In the genomic region with DNA sequence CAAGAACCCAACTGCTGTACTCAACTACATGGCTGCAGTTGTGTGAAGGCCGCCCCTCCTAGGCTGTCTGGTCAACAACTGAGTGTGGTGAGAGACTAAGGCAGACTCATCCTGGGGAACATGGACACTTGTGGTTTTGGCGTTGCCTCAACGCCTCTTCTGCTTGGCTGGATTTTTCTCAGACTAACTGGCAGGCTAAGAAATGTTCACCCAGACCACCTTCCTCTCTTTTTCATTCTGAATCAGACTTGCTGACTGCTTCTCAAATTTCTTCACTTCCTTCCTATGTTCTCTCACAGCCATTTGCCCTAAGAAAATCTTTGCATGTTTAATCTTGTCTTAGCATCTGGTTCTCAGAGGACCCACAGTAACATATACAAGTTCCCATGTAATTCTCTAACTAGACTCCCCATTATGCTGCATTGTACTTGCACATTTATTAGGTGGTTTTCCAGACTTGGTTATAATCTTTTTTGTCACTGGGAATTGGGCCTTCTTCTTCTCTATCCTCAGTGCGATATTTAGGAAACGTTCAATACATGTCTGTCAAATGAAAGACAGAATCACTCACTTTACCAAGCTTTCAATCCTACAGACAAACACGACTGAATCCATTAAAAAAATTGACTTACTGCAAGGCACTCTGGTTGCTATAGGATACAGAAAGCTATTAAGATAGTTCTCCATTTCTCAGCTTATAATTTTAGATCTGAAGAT, we compare ENCODE assay signal across 24 cellular contexts.
A peak's percentile ranks its signal among the peaks of the same experiment; 100 is the strongest.
DNase-seq lines count a peak whose midpoint lies in the region; ATAC-seq, FAIRE-seq and TF ChIP-seq lines count a peak whose summit lies in the region.
"Had no signal": no experiment of that assay in that cellular context is flagged by ENCODE, and none has a peak within 500 bp of the region (broad histone marks: within the 10 kb centered on the region; RNA-seq: fewer than 3 reads in every experiment).

No MANE protein-coding gene starts in this region.

- no peaks in the 10 kb centered on the region for H3K4me1 Mint-ChIP-seq in natural killer cell

- H2AFZ ChIP-seq in endothelial cell of umbilical vein (ENCODE audit: low read depth, low read length), result no peak overlapping the region

- H3K27me3 ChIP-seq in endothelial cell of umbilical vein (ENCODE audit: control insufficient read depth in 2 of 2, insufficient read depth in 2 of 2, low read length in 2 of 2) (no peaks in the 10 kb centered on the region), skeletal muscle satellite cell (ENCODE audit: control insufficient read depth, insufficient read depth, low read length) (no peaks in the 10 kb centered on the region)
- H3K27me3 ChIP-seq: adrenal gland had no signal

- no peaks in the 10 kb centered on the region for H4K20me1 ChIP-seq in endothelial cell of umbilical vein (replicated peaks; ENCODE audit: control insufficient read depth, extremely low read depth, insufficient read depth, low read length)

- H3K4me1 ChIP-seq in endothelial cell of umbilical vein (ENCODE audit: control insufficient read depth, extremely low read depth, insufficient read depth, low read length) (no peaks in the 10 kb centered on the region), skeletal muscle satellite cell (ENCODE audit: control insufficient read depth, insufficient read depth, low read length) (peaks cover 16% of the 10 kb centered on the region)
- H3K4me1 ChIP-seq: adrenal gland had no signal

- ATAC-seq in natural killer cell, result no peak
- ATAC-seq: A549 had no signal

- H3K4me3 Mint-ChIP-seq in natural killer cell, result no peak overlapping the region
- H3K4me3 Mint-ChIP-seq: activated T-helper 1 cell treated with anti-CD3 and anti-CD28 coated beads, Interleukin-12 subunit alpha, Interleukin-12 subunit beta, Interleukin-2, Interleukin-4 antibody, amounts not matched to agents 30 ng/mL and 10 ng/mL and 1 ng/mL, durations not matched to agents 14 hours and 24 hours and 36 hours; neural crest cell; stimulated activated naive CD8-positive, alpha-beta T cell treated with anti-CD3 and anti-CD28 coated beads, Interleukin-15, Interleukin-2, amounts not matched to agents 100 ng/mL and 50 ng/mL, for 24 hours had no signal

- intact Hi-C loops in endothelial cell of umbilical vein (cut with micrococcal nuclease), result no loop called here
- intact Hi-C loops in natural killer cell (cut with micrococcal nuclease), result no loop called here

- H3K9me3 ChIP-seq in endothelial cell of umbilical vein (replicated peaks; ENCODE audit: control insufficient read depth, insufficient read depth, low read length), result no peaks in the 10 kb centered on the region
- H3K9me3 ChIP-seq in skeletal muscle satellite cell (replicated peaks; ENCODE audit: low read length), result no peaks in the 10 kb centered on the region
- H3K9me3 ChIP-seq: A549, adrenal gland had no signal

- no peak for TF ChIP-seq CTCF in endothelial cell of umbilical vein (IDR thresholded peaks at IDR 0.05; ENCODE audit: extremely low read depth in 1 of 2, insufficient read depth in 1 of 2, low read depth in 1 of 2, low read length in 2 of 2)
- TF ChIP-seq CTCF in natural killer cell (IDR thresholded peaks at IDR 0.05), result no peak

- FAIRE-seq in endothelial cell of umbilical vein (lab: Jason Lieb, UNC), result no peak
- FAIRE-seq: A549, GM18507 had no signal

- POLR2A ChIA-PET in endothelial cell of umbilical vein (lab: Charles Lee), result no interaction called here

- H3K4me3 ChIP-seq in endothelial cell of umbilical vein (replicated peaks in 1 of 3; ENCODE audit: insufficient read depth in 1 of 3, low read depth in 1 of 3, low read length in 3 of 3) (no peak overlapping the region), skeletal muscle satellite cell (ENCODE audit: low read length) (no peak overlapping the region)
- H3K4me3 ChIP-seq: A549, adrenal gland, lung, skin epidermis had no signal

- peak; percentile 48 for DNase-seq in SKM-1 treated with dmso at 0.1 percent for 144 hours (lab: John Stamatoyannopoulos, UW; ENCODE audit: unreplicated experiment)
- no peak for DNase-seq in SKM-1 (lab: John Stamatoyannopoulos, UW; ENCODE audit: unreplicated experiment)
- DNase-seq in NOMO-1 treated with dmso at 0.1 percent for 144 hours (lab: John Stamatoyannopoulos, UW; ENCODE audit: unreplicated experiment), result peak; percentile 51
- DNase-seq in endothelial cell of umbilical vein (ENCODE audit: low read depth, low spot score), result peak; percentile 9
- no peak for DNase-seq in D341Med (ENCODE audit: low spot score)
- no peak for DNase-seq in natural killer cell
- DNase-seq in activated CD4-positive, alpha-beta T cell treated with anti-CD3 and anti-CD28 coated beads, Interleukin-2, amount 50 U/mL, for 4 hours, result no peak
- DNase-seq: activated CD4-positive, alpha-beta T cell treated with anti-CD3 and anti-CD28 coated beads, Interleukin-2, amount 50 U/mL, for 48 hours; adrenal gland; COR-L47; dermis blood vessel endothelial cell; GDM1; NCI-H1436 treated with DMSO at 0.1 percent for 48 hours; NCI-H748 treated with DMSO at 0.1 percent for 48 hours; SHP77; T-helper 9 cell had no signal

- no peak overlapping the region for H3K27ac ChIP-seq in endothelial cell of umbilical vein (ENCODE audit: insufficient read depth, low read depth, low read length)
- H3K27ac ChIP-seq: A549, adrenal gland, skin epidermis had no signal

- H3K79me2 ChIP-seq in endothelial cell of umbilical vein (ENCODE audit: control insufficient read depth, insufficient read depth, low read length), result no peaks in the 10 kb centered on the region

- H3K9ac ChIP-seq in endothelial cell of umbilical vein (replicated peaks; ENCODE audit: extremely low read depth, insufficient read depth, low read length), result no peak overlapping the region
- no peak overlapping the region for H3K9ac ChIP-seq in skeletal muscle satellite cell (ENCODE audit: low read depth, low read length)

- no peak overlapping the region for H3K27ac Mint-ChIP-seq in natural killer cell
- H3K27ac Mint-ChIP-seq: activated T-helper 1 cell treated with anti-CD3 and anti-CD28 coated beads, Interleukin-12 subunit alpha, Interleukin-12 subunit beta, Interleukin-2, Interleukin-4 antibody, amounts not matched to agents 30 ng/mL and 10 ng/mL and 1 ng/mL, durations not matched to agents 14 hours and 24 hours and 36 hours; stimulated activated naive CD8-positive, alpha-beta T cell treated with anti-CD3 and anti-CD28 coated beads, Interleukin-15, Interleukin-2, amounts not matched to agents 100 ng/mL and 50 ng/mL, for 24 hours had no signal

- no TSS peak for BruUV-seq in endothelial cell of umbilical vein (replicated peaks; lab: Mats Ljungman, UMichigan)

- no peaks in the 10 kb centered on the region for H3K27me3 Mint-ChIP-seq in natural killer cell (ENCODE audit: low read depth in 2 of 2)
- H3K27me3 Mint-ChIP-seq: stimulated activated naive CD8-positive, alpha-beta T cell treated with anti-CD3 and anti-CD28 coated beads, Interleukin-15, Interleukin-2, amounts not matched to agents 100 ng/mL and 50 ng/mL, for 24 hours had no signal

- H3K9me1 ChIP-seq in endothelial cell of umbilical vein (replicated peaks; ENCODE audit: control insufficient read depth, extremely low read depth, insufficient read depth, low read length), result no peaks in the 10 kb centered on the region

- H3K36me3 ChIP-seq in endothelial cell of umbilical vein (ENCODE audit: control insufficient read depth in 2 of 2, extremely low read depth in 1 of 2, insufficient read depth in 2 of 2, low read length in 2 of 2) (no peaks in the 10 kb centered on the region), skeletal muscle satellite cell (ENCODE audit: insufficient read depth, low read length) (no peaks in the 10 kb centered on the region)
- H3K36me3 ChIP-seq: adrenal gland had no signal

- TF ChIP-seq POLR2A in endothelial cell of umbilical vein (IDR thresholded peaks at IDR 0.05; ENCODE audit: low read depth, low read length), result no peak

- peaks cover 7 to 15% of the 10 kb centered on the region in 2 donors for H3K9me3 Mint-ChIP-seq in natural killer cell
- H3K9me3 Mint-ChIP-seq: activated T-helper 1 cell treated with anti-CD3 and anti-CD28 coated beads, Interleukin-12 subunit alpha, Interleukin-12 subunit beta, Interleukin-2, Interleukin-4 antibody, amounts not matched to agents 30 ng/mL and 10 ng/mL and 1 ng/mL, durations not matched to agents 14 hours and 24 hours and 36 hours; neural crest cell; stimulated activated naive CD8-positive, alpha-beta T cell treated with anti-CD3 and anti-CD28 coated beads, Interleukin-15, Interleukin-2, amounts not matched to agents 100 ng/mL and 50 ng/mL, for 24 hours had no signal

- no peaks in the 10 kb centered on the region for H3K36me3 Mint-ChIP-seq in natural killer cell

- CTCF ChIA-PET in endothelial cell of umbilical vein (lab: Charles Lee), result no interaction called here

- H3K4me2 ChIP-seq in endothelial cell of umbilical vein (ENCODE audit: insufficient read depth, low read length) (no peak overlapping the region), skeletal muscle satellite cell (ENCODE audit: low read length) (peak overlapping the region; percentile 10)
- H3K4me2 ChIP-seq: A549 had no signal

- dilution Hi-C loops in endothelial cell of umbilical vein (cut with MboI; ENCODE audit: extremely low pct_ligation_motif_present, low sequenced_read_pairs), result no loop called here

TF ChIP-seq in endothelial cell of umbilical vein, 7 proteins besides CTCF, POLR2A, EP300 and RAD21:
- TF ChIP-seq JUN (IDR thresholded peaks at IDR 0.05; ENCODE audit: borderline replicate concordance, insufficient read depth, insufficient read length, low read depth), result no peak

Comparison
In these comparisons a context has a peak if more than half of its experiments do, and no peak if none do; other contexts are left out.
1. DNase-seq: peak in SKM-1 treated with dmso at 0.1 percent for 144 hours (single experiment), NOMO-1 treated with dmso at 0.1 percent for 144 hours (single experiment) and endothelial cell of umbilical vein (single experiment); none in SKM-1 (single experiment), D341Med (single experiment), natural killer cell (single experiment) and activated CD4-positive, alpha-beta T cell treated with anti-CD3 and anti-CD28 coated beads, Interleukin-2, amount 50 U/mL, for 4 hours (0 of 2).